In the genomic region with DNA sequence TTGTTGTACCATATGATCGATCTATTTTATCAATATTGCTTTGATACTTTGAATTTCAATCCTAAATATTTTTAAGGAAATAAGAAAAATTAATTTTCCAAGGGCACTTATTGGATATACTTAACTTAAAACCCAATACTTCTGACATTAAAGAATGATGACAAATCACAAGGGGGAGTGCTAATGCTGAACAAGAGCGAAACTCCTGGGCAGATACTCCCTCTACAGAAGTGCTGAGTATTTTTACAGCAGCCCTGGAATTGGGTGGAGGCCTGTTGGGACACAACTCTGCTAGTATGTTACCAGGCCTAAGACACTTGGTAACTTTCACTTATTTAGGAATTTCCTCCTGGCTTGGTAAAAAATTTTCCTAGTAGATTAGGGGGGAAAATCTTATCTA, we compare ENCODE assay signal across 8 cellular contexts. TPM values are rescaled to one million over a fixed set of nuclear protein-coding genes. Genes with fewer than 3 reads are reported as not detected.
A peak's percentile ranks its signal among the peaks of the same experiment; 100 is the strongest.
DNase-seq lines count a peak whose midpoint lies in the region; ATAC-seq and TF ChIP-seq lines count a peak whose summit lies in the region.

No MANE protein-coding gene starts in this region.

- no peak overlapping the region for H4K12ac ChIP-seq in trophoblast cell (ENCODE audit: low read depth, low read length)

- H3K4me2 ChIP-seq in fibroblast of lung (ENCODE audit: extremely low read depth, insufficient read depth, low read length) = no peak overlapping the region
- no peak overlapping the region for H3K4me2 ChIP-seq in trophoblast cell (ENCODE audit: low read length)

- H2BK120ac ChIP-seq in trophoblast cell (ENCODE audit: insufficient read depth, low read length, poor library complexity) = no peak overlapping the region

- H3K4me1 ChIP-seq in fibroblast of lung (ENCODE audit: control insufficient read depth, extremely low read depth, insufficient read depth, low read length) (no peaks in the 10 kb centered on the region), trophoblast cell (ENCODE audit: control insufficient read depth in 1 of 2, insufficient read depth in 2 of 2, low read length in 2 of 2) (no peaks in the 10 kb centered on the region)

- TF ChIP-seq CTCF in GM10266 (IDR thresholded peaks at IDR 0.05; ENCODE audit: control insufficient read depth, insufficient read depth, low read depth, missing control alignments) = peak; percentile 25
- TF ChIP-seq CTCF in fibroblast of lung (conservative IDR thresholded peaks at IDR 0.05 in 1 of 2, IDR thresholded peaks at IDR 0.05 in 1 of 2; ENCODE audit: low read depth in 1 of 2, low read length in 2 of 2) = no peak

- H3K9me3 ChIP-seq in fibroblast of lung (ENCODE audit: control insufficient read depth, insufficient read depth, low read depth, low read length) (no peaks in the 10 kb centered on the region), trophoblast cell (ENCODE audit: insufficient read depth, low read depth, low read length) (no peaks in the 10 kb centered on the region)

- H2AFZ ChIP-seq in fibroblast of lung (ENCODE audit: low read length) (no peak overlapping the region), trophoblast cell (ENCODE audit: insufficient read depth, low read length, poor library complexity) (no peak overlapping the region)

- H3K27me3 ChIP-seq in fibroblast of lung (ENCODE audit: control insufficient read depth, insufficient read depth, low read length) (no peaks in the 10 kb centered on the region), trophoblast cell (ENCODE audit: insufficient read depth, low read length) (no peaks in the 10 kb centered on the region)

- peaks cover 4% of the 10 kb centered on the region for H3K36me3 ChIP-seq in fibroblast of lung (ENCODE audit: control insufficient read depth, insufficient read depth, low read length)
- peaks cover 4 to 6% of the 10 kb centered on the region in 2 experiments for H3K36me3 ChIP-seq in trophoblast cell (ENCODE audit: control insufficient read depth in 1 of 2, insufficient read depth in 2 of 2, low read length in 2 of 2)

- no peak overlapping the region for H3K4ac ChIP-seq in trophoblast cell (ENCODE audit: low read depth, low read length)

- H3K79me2 ChIP-seq in fibroblast of lung (ENCODE audit: control insufficient read depth, insufficient read depth, low read length) (no peaks in the 10 kb centered on the region), trophoblast cell (ENCODE audit: control insufficient read depth, insufficient read depth, low read length, poor library complexity) (no peaks in the 10 kb centered on the region)

- H2BK5ac ChIP-seq in trophoblast cell (ENCODE audit: low read depth, low read length, poor library complexity) = no peak overlapping the region

- no peak overlapping the region for H3K23ac ChIP-seq in trophoblast cell (ENCODE audit: low read length)

- H3K27ac ChIP-seq in fibroblast of lung (ENCODE audit: insufficient read depth, low read length) = no peak overlapping the region
- no peak overlapping the region for H3K27ac ChIP-seq in trophoblast cell (ENCODE audit: low read depth, low read length)

- no peak overlapping the region for H2AK5ac ChIP-seq in trophoblast cell (ENCODE audit: low read length)

- no CpG with 5 or more reads among the region's 2 CpGs for WGBS in trophoblast cell (ENCODE audit: extremely low coverage, insufficient coverage, insufficient read length)

- H4K91ac ChIP-seq in trophoblast cell (ENCODE audit: low read depth, low read length) = no peak overlapping the region

- H3K79me1 ChIP-seq in trophoblast cell (ENCODE audit: low read length) = no peaks in the 10 kb centered on the region

- H3K4me3 ChIP-seq in fibroblast of lung (replicated peaks in 1 of 4; ENCODE audit: control extremely low read depth in 1 of 4, insufficient read depth in 1 of 4, low read depth in 3 of 4, low read length in 4 of 4) (no peak overlapping the region), trophoblast cell (ENCODE audit: low read depth, low read length) (no peak overlapping the region)

- DNase-seq in GM10266 (ENCODE audit: extremely low spot score) (peak; percentile 23), RPMI7951 (ENCODE audit: low read depth) (peak; percentile 19), fibroblast of lung (ENCODE audit: low read depth in 2 of 2) (peak; percentile 44 to 56), trophoblast cell (peak; percentile 3 to 47), NCI-H2107 treated with DMSO at 0.1 percent for 48 hours (lab: John Stamatoyannopoulos, UW; ENCODE audit: unreplicated experiment) (no peak)
- DNase-seq in stimulated activated CD4-positive, alpha-beta T cell treated with anti-CD3 and anti-CD28 coated beads, Interleukin-1b, Interleukin-23, amount 100 ng/mL, for 48 hours = no peak

- no peak overlapping the region for H3K14ac ChIP-seq in trophoblast cell (ENCODE audit: low read length)

- H2BK12ac ChIP-seq in trophoblast cell (ENCODE audit: low read length) = no peak overlapping the region

- no peak overlapping the region for H3K18ac ChIP-seq in trophoblast cell (ENCODE audit: low read length)

- H4K8ac ChIP-seq in trophoblast cell (ENCODE audit: low read depth, low read length) = no peak overlapping the region

- H3K9ac ChIP-seq in fibroblast of lung (ENCODE audit: insufficient read depth, low read length) (no peak overlapping the region), trophoblast cell (ENCODE audit: low read length) (no peak overlapping the region)

- H4K20me1 ChIP-seq in fibroblast of lung (ENCODE audit: control insufficient read depth, extremely low read depth, insufficient read depth, low read length) = no peaks in the 10 kb centered on the region

- ATAC-seq in HG02588 (IDR thresholded peaks at IDR 0.05; ENCODE audit: unreplicated experiment) (no peak), HG02798 (IDR thresholded peaks at IDR 0.05; ENCODE audit: poor library complexity, unreplicated experiment) (no peak)

RNA-seq across cellular contexts. Expression of gene DENND6A, which starts 46.2 kb away (rescaled TPM):
- 19.9 and 28.5 TPM in 2 replicates for total RNA-seq in RPMI7951 (2014; rRNA removed; shearing (Covaris generic))
- total RNA-seq in fibroblast of lung = 13.4 and 14.1 TPM in 2 replicates
- polyA plus RNA-seq in fibroblast of lung = 11.2 and 11.4 TPM in 2 replicates
- polyA plus RNA-seq in fibroblast of lung (2012) = 7.1 and 7.8 TPM in 2 replicates
- 3.3 and 5.9 TPM in 2 replicates for polyA minus RNA-seq in fibroblast of lung (ENCODE audit: low replicate concordance)
- 8.4 and 9.4 TPM in 2 replicates for polyA plus RNA-seq in trophoblast cell (2013)

RNA-seq across cellular contexts. Expression of gene ARF4, which starts 49.6 kb away (rescaled TPM):
- total RNA-seq in RPMI7951 (2014; rRNA removed; shearing (Covaris generic)) = 475 and 554 TPM in 2 replicates
- 121 and 173 TPM in 2 replicates for total RNA-seq in fibroblast of lung
- polyA plus RNA-seq in fibroblast of lung = 544 and 761 TPM in 2 replicates
- 361 and 444 TPM in 2 replicates for polyA plus RNA-seq in fibroblast of lung (2012)
- polyA minus RNA-seq in fibroblast of lung (ENCODE audit: low replicate concordance) = 664 and 790 TPM in 2 replicates
- polyA plus RNA-seq in trophoblast cell (2013) = 324 and 347 TPM in 2 replicates

Comparison
In these comparisons a context has a peak if more than half of its experiments do, and no peak if none do; other contexts are left out.
1. DNase-seq: peak in GM10266 (single experiment), RPMI7951 (single experiment), fibroblast of lung (2 of 2) and trophoblast cell (2 of 2); none in stimulated activated CD4-positive, alpha-beta T cell treated with anti-CD3 and anti-CD28 coated beads, Interleukin-1b, Interleukin-23, amount 100 ng/mL, for 48 hours (single experiment) and NCI-H2107 treated with DMSO at 0.1 percent for 48 hours (single experiment).